Comparison of ENCODE assay signal across 1 cellular context in genomic region chr11:110184466-110184865, GRCh38.
TF ChIP-seq lines count a peak whose summit lies in the region.

No MANE protein-coding gene starts in this region.

TF ChIP-seq in H1, 55 proteins besides CTCF, POLR2A, EP300 and RAD21:
- no peak for TF ChIP-seq TAF1 (IDR thresholded peaks at IDR 0.05; ENCODE audit: low read depth, low read length)
- TF ChIP-seq RBBP5 (IDR thresholded peaks at IDR 0.05; ENCODE audit: borderline replicate concordance, low read depth, low read length), result no peak
- no peak for TF ChIP-seq HDAC2 (IDR thresholded peaks at IDR 0.05; ENCODE audit: borderline replicate concordance in 1 of 2, low read depth in 2 of 2, low read length in 2 of 2)
- TF ChIP-seq, protein P1, sequence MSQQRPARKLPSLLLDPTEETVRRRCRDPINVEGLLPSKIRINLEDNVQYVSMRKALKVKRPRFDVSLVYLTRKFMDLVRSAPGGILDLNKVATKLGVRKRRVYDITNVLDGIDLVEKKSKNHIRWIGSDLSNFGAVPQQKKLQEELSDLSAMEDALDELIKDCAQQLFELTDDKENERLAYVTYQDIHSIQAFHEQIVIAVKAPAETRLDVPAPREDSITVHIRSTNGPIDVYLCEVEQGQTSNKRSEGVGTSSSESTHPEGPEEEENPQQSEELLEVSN (IDR thresholded peaks at IDR 0.05), result no peak
- TF ChIP-seq ATF2 (IDR thresholded peaks at IDR 0.05; ENCODE audit: low read length), result no peak
- no peak for TF ChIP-seq SUZ12 (IDR thresholded peaks at IDR 0.05; ENCODE audit: low read length)
- no peak for TF ChIP-seq CHD2 (IDR thresholded peaks at IDR 0.05; ENCODE audit: low read length)
- no peak for TF ChIP-seq SP2 (IDR thresholded peaks at IDR 0.05; ENCODE audit: low read length)
- TF ChIP-seq, protein P2, sequence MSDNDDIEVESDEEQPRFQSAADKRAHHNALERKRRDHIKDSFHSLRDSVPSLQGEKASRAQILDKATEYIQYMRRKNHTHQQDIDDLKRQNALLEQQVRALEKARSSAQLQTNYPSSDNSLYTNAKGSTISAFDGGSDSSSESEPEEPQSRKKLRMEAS (IDR thresholded peaks at IDR 0.05), result no peak
- no peak for TF ChIP-seq CEBPB (IDR thresholded peaks at IDR 0.05; ENCODE audit: low read depth, low read length)
- TF ChIP-seq PHF8 (conservative IDR thresholded peaks at IDR 0.05; ENCODE audit: low read depth, low read length), result no peak
- no peak for TF ChIP-seq NRF1 (IDR thresholded peaks at IDR 0.05; ENCODE audit: low read depth, low read length)
- TF ChIP-seq GTF2F1 (IDR thresholded peaks at IDR 0.05; ENCODE audit: borderline replicate concordance, low read depth, low read length), result no peak
- no peak for TF ChIP-seq SP1 (IDR thresholded peaks at IDR 0.05; ENCODE audit: low read depth, low read length)
- no peak for TF ChIP-seq CHD1 (IDR thresholded peaks at IDR 0.05; ENCODE audit: low read depth, low read length)
- TF ChIP-seq RFX5 (IDR thresholded peaks at IDR 0.05; ENCODE audit: borderline replicate concordance, low read depth, low read length), result no peak
- TF ChIP-seq SP4 (IDR thresholded peaks at IDR 0.05; ENCODE audit: low read length), result no peak
- no peak for TF ChIP-seq TAF7 (optimal IDR thresholded peaks at IDR 0.05; ENCODE audit: borderline replicate concordance, low read depth, low read length)
TF ChIP-seq in H1: peak in this region for 0.
